Comparison of ENCODE assay signal across 7 cellular contexts in the genomic region with DNA sequence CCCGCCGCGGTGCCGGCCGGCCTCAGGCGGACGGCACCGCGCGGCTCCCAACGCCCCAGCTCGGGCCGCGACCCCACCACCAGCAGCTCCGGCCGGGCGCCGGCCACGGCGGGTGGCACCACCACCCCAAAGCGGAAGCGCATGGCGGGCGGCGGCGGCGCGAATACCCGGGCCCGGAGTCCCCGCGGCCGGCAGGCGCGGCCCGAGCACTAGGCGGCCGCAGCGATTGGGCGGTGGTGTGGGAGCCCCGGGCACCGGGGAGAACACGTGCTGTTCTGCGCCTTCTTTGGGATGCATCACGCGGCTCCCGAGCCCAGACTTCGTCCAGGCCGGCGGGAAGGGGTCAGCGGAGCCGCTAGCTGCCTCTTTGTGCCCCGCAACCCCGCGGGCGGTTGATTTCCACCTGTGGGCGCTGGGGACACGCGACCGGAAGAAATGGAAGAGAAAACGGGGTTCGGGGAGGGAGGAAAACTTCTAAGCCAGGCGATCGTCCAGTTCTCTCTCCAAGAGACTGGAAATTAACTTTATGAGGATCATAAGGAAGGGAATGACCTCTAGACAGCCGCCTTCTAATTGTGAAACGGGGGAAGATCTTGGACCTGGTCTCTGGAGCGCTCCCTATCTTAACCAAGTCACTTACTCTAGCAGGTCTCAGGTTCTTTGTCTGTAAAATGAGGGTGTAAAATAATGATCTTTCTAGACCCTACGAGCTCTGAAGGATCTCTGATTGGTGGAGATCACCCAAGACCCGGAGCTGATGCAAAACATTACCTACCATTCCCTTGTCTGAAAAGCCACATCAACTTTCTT. TPM values are rescaled to one million over a fixed set of nuclear protein-coding genes. Genes with fewer than 3 reads are reported as not detected.
DNase-seq lines count a peak whose midpoint lies in the region; ATAC-seq and TF ChIP-seq lines count a peak whose summit lies in the region.

TSS of gene EPM2A (minus strand) at position 165 of the 810 bp plus-strand sequence. CDS start at position 143, 22 bp downstream.

- ATAC-seq in HG02678 (IDR thresholded peaks at IDR 0.05; ENCODE audit: unreplicated experiment) (peak; percentile 76), gastrocnemius medialis (peak; percentile 84 to 88)

- TF ChIP-seq CTCF in gastrocnemius medialis (IDR thresholded peaks at IDR 0.05 in 4 of 5, conservative IDR thresholded peaks at IDR 0.05 in 1 of 5), result peak in 4 of 5 experiments; percentile 5 to 43 (median 14)

- H3K27ac ChIP-seq in gastrocnemius medialis, result peak within 1 kb of the TSS; percentile 90 to 99 (median 94)

- intact Hi-C loops in gastrocnemius medialis (cut with DNase I; ENCODE audit: low total_unique reads), result loop anchor here (1.0 to 5.0 kb wide), 4 partner anchors 79 to 807 kb away; partner anchors contain the start of genes FBXO30, RAB32 and SHPRH

- peak within 1 kb of the TSS; percentile 75 to 86 (median 81) for H3K4me3 ChIP-seq in gastrocnemius medialis

- TF ChIP-seq POLR2A in GM15510 (IDR thresholded peaks at IDR 0.05; ENCODE audit: borderline replicate concordance, extremely low read depth, insufficient read length) (peak; percentile 54), gastrocnemius medialis (IDR thresholded peaks at IDR 0.05) (peak; percentile 85 to 87)

- in situ Hi-C loops in gastrocnemius medialis (cut with MboI; ENCODE audit: low sequenced_read_pairs in 4 of 4), result loop anchor here (5.0 to 10.0 kb wide), 3 partner anchors 79 to 87 kb away; partner anchors contain the start of gene FBXO30 (in 2 of the 4)

- DNase-seq in NCI-H128 (lab: John Stamatoyannopoulos, UW; ENCODE audit: unreplicated experiment) (peak; percentile 39), T1000 (lab: John Stamatoyannopoulos, UW) (peak; percentile 69), astrocyte of the hippocampus (ENCODE audit: low read depth, low spot score) (peak; percentile 93), iPS DF 19.7 (ENCODE audit: low read depth, low spot score) (peak; percentile 30), gastrocnemius medialis (peak; percentile 88 to 92)

- no peaks in the 10 kb centered on the region for H3K9me3 ChIP-seq in gastrocnemius medialis

- H3K4me1 ChIP-seq in gastrocnemius medialis, result peaks cover 15 to 31% of the 10 kb centered on the region in 2 donors

- H3K27me3 ChIP-seq in gastrocnemius medialis, result no peaks in the 10 kb centered on the region

- no peaks in the 10 kb centered on the region for H3K36me3 ChIP-seq in gastrocnemius medialis

RNA-seq across cellular contexts. Expression of gene EPM2A, which starts in this region (rescaled TPM):
- total RNA-seq in gastrocnemius medialis, result 10 to 100 TPM; 51.9 to 100.0 (median 68.2) TPM

Comparison
In these comparisons a context has a peak if more than half of its experiments do, and no peak if none do; other contexts are left out.
1. Peak in every context shown above with its lines: DNase-seq, ATAC-seq, H3K4me3 ChIP-seq and H3K27ac ChIP-seq.
2. DNase-seq: peak in every context shown above with its lines; median percentile 93 in astrocyte of the hippocampus; 90 in gastrocnemius medialis; 69 in T1000; 39 in NCI-H128; 30 in iPS DF 19.7.